Comparison of ENCODE assay signal across 1 cellular context in the genomic region with DNA sequence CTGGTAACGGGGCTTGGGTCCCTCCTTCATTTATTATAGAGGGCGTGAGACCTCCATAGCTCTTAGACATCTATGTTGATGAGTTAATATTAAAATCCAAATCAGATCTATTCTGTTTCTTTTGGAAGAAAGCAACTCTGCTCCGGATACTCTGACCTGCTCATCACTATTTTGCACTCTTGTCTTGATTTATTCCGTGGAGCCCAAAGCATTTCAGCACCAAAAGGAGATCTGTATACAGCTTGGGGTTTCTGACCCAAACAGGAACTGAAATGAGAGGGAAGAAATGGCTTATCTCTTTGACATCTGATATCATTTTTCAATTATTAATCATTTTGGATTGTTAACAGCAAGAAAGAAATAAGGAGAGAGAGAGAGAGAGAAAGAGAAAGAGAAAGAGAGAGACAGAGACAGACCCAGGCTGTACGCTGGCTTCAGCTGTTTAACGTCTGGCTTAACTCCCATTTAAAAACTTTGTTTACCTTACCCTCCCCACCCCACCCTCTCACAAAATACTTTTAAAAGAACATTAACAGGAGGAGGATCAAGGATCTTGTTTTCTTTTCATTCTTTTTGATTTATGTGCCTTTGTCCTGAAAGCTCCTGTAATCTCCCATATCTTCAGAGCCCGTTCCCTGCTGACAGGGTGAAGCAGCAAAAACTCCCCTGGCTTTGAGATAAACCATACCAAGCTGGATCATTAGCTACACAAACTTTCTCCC.
TF ChIP-seq lines count a peak whose summit lies in the region.

No MANE protein-coding gene starts in this region.

TF ChIP-seq in HEK293, 187 proteins besides CTCF, POLR2A, EP300 and RAD21 (continued from another document and continues in another):
- TF ChIP-seq, protein P1, sequence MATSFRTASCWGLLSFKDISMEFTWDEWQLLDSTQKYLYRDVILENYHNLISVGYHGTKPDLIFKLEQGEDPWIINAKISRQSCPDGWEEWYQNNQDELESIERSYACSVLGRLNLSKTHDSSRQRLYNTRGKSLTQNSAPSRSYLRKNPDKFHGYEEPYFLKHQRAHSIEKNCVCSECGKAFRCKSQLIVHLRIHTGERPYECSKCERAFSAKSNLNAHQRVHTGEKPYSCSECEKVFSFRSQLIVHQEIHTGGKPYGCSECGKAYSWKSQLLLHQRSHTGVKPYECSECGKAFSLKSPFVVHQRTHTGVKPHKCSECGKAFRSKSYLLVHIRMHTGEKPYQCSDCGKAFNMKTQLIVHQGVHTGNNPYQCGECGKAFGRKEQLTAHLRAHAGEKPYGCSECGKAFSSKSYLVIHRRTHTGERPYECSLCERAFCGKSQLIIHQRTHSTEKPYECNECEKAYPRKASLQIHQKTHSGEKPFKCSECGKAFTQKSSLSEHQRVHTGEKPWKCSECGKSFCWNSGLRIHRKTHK (tag by site-specific recombination; IDR thresholded peaks at IDR 0.05) = no peak
- TF ChIP-seq ZNF335 (tag by site-specific recombination; conservative IDR thresholded peaks at IDR 0.05) (no peak; the same call in 1 of the 2 replicates), HOXA7 (CRISPR knock-in tag; IDR thresholded peaks at IDR 0.05; ENCODE audit: borderline replicate concordance) (no peak), ZNF830 (tag by site-specific recombination; IDR thresholded peaks at IDR 0.05; ENCODE audit: low read depth) (no peak), SP2 (tag by site-specific recombination; IDR thresholded peaks at IDR 0.05) (no peak), ZXDB (tag by site-specific recombination; IDR thresholded peaks at IDR 0.05) (peak; percentile 82), SP7 (tag by site-specific recombination; IDR thresholded peaks at IDR 0.05) (peak; percentile 81), ZNF600 (tag by site-specific recombination; IDR thresholded peaks at IDR 0.05) (no peak), ZNF776 (tag by site-specific recombination; IDR thresholded peaks at IDR 0.05; ENCODE audit: borderline replicate concordance) (no peak), ZBTB17 (tag by site-specific recombination; IDR thresholded peaks at IDR 0.05) (no peak), RBAK (tag by site-specific recombination; IDR thresholded peaks at IDR 0.05) (no peak), ZNF76 (tag by site-specific recombination; IDR thresholded peaks at IDR 0.05; ENCODE audit: borderline replicate concordance, low read depth) (no peak), ZBTB20 (tag by site-specific recombination; IDR thresholded peaks at IDR 0.05) (no peak), ZNF777 (tag by site-specific recombination; IDR thresholded peaks at IDR 0.05; ENCODE audit: borderline replicate concordance) (no peak), ZFP69B (tag by site-specific recombination; IDR thresholded peaks at IDR 0.05) (no peak), ZNF157 (tag by site-specific recombination; IDR thresholded peaks at IDR 0.05) (no peak), ZNF747 (tag by site-specific recombination; IDR thresholded peaks at IDR 0.05) (no peak), ZNF354C (tag by site-specific recombination; IDR thresholded peaks at IDR 0.05; ENCODE audit: borderline replicate concordance, low read depth) (no peak), ZNF16 (tag by site-specific recombination; IDR thresholded peaks at IDR 0.05; ENCODE audit: low read depth) (no peak), ZNF19 (tag by site-specific recombination; IDR thresholded peaks at IDR 0.05; ENCODE audit: low read depth) (no peak), ZSCAN16 (tag by site-specific recombination; IDR thresholded peaks at IDR 0.05) (no peak), ZNF561 (tag by site-specific recombination; IDR thresholded peaks at IDR 0.05; ENCODE audit: borderline replicate concordance) (peak; percentile 64; the same call in 1 of the 2 replicates), KLF1 (tag by site-specific recombination; IDR thresholded peaks at IDR 0.05) (peak; percentile 99), ZNF658 (tag by site-specific recombination; IDR thresholded peaks at IDR 0.05) (no peak), ZNF248 (tag by site-specific recombination; IDR thresholded peaks at IDR 0.05) (no peak), ZNF302 (tag by site-specific recombination; IDR thresholded peaks at IDR 0.05; ENCODE audit: low read depth) (no peak), GLIS1 (tag by site-specific recombination; IDR thresholded peaks at IDR 0.05) (peak; percentile 81), ZNF221 (tag by site-specific recombination; IDR thresholded peaks at IDR 0.05; ENCODE audit: borderline replicate concordance) (no peak), ZBTB7A (tag by site-specific recombination; IDR thresholded peaks at IDR 0.05; ENCODE audit: low read depth) (no peak), IKZF3 (tag by site-specific recombination; IDR thresholded peaks at IDR 0.05) (peak; percentile 50; the same call in 1 of the 2 replicates), ZNF292 (tag by site-specific recombination; IDR thresholded peaks at IDR 0.05; ENCODE audit: borderline replicate concordance, low read depth) (no peak), ZNF155 (tag by site-specific recombination; IDR thresholded peaks at IDR 0.05) (no peak), ZNF391 (tag by site-specific recombination; IDR thresholded peaks at IDR 0.05; ENCODE audit: borderline replicate concordance, low read depth) (no peak), ZNF596 (tag by site-specific recombination; IDR thresholded peaks at IDR 0.05) (peak; percentile 92), GLIS2 (tag by site-specific recombination; IDR thresholded peaks at IDR 0.05) (no peak), ZIC2 (tag by site-specific recombination; IDR thresholded peaks at IDR 0.05) (0 out of 2 replicates have a peak, but pooled peaks have one; percentile 35), ZNF837 (tag by site-specific recombination; IDR thresholded peaks at IDR 0.05) (no peak), ZNF585B (tag by site-specific recombination; IDR thresholded peaks at IDR 0.05) (no peak), ZNF140 (tag by site-specific recombination; IDR thresholded peaks at IDR 0.05) (no peak)
- TF ChIP-seq, protein P2, sequence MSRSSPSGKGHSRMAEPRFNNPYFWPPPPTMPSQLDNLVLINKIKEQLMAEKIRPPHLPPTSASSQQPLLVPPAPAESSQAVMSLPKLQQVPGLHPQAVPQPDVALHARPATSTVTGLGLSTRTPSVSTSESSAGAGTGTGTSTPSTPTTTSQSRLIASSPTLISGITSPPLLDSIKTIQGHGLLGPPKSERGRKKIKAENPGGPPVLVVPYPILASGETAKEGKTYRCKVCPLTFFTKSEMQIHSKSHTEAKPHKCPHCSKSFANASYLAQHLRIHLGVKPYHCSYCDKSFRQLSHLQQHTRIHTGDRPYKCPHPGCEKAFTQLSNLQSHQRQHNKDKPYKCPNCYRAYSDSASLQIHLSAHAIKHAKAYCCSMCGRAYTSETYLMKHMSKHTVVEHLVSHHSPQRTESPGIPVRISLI (tag by site-specific recombination; IDR thresholded peaks at IDR 0.05) = no peak
- TF ChIP-seq, protein P3, sequence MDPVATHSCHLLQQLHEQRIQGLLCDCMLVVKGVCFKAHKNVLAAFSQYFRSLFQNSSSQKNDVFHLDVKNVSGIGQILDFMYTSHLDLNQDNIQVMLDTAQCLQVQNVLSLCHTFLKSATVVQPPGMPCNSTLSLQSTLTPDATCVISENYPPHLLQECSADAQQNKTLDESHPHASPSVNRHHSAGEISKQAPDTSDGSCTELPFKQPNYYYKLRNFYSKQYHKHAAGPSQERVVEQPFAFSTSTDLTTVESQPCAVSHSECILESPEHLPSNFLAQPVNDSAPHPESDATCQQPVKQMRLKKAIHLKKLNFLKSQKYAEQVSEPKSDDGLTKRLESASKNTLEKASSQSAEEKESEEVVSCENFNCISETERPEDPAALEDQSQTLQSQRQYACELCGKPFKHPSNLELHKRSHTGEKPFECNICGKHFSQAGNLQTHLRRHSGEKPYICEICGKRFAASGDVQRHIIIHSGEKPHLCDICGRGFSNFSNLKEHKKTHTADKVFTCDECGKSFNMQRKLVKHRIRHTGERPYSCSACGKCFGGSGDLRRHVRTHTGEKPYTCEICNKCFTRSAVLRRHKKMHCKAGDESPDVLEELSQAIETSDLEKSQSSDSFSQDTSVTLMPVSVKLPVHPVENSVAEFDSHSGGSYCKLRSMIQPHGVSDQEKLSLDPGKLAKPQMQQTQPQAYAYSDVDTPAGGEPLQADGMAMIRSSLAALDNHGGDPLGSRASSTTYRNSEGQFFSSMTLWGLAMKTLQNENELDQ (tag by site-specific recombination; IDR thresholded peaks at IDR 0.05; ENCODE audit: low read depth) = no peak
- TF ChIP-seq, protein P4, sequence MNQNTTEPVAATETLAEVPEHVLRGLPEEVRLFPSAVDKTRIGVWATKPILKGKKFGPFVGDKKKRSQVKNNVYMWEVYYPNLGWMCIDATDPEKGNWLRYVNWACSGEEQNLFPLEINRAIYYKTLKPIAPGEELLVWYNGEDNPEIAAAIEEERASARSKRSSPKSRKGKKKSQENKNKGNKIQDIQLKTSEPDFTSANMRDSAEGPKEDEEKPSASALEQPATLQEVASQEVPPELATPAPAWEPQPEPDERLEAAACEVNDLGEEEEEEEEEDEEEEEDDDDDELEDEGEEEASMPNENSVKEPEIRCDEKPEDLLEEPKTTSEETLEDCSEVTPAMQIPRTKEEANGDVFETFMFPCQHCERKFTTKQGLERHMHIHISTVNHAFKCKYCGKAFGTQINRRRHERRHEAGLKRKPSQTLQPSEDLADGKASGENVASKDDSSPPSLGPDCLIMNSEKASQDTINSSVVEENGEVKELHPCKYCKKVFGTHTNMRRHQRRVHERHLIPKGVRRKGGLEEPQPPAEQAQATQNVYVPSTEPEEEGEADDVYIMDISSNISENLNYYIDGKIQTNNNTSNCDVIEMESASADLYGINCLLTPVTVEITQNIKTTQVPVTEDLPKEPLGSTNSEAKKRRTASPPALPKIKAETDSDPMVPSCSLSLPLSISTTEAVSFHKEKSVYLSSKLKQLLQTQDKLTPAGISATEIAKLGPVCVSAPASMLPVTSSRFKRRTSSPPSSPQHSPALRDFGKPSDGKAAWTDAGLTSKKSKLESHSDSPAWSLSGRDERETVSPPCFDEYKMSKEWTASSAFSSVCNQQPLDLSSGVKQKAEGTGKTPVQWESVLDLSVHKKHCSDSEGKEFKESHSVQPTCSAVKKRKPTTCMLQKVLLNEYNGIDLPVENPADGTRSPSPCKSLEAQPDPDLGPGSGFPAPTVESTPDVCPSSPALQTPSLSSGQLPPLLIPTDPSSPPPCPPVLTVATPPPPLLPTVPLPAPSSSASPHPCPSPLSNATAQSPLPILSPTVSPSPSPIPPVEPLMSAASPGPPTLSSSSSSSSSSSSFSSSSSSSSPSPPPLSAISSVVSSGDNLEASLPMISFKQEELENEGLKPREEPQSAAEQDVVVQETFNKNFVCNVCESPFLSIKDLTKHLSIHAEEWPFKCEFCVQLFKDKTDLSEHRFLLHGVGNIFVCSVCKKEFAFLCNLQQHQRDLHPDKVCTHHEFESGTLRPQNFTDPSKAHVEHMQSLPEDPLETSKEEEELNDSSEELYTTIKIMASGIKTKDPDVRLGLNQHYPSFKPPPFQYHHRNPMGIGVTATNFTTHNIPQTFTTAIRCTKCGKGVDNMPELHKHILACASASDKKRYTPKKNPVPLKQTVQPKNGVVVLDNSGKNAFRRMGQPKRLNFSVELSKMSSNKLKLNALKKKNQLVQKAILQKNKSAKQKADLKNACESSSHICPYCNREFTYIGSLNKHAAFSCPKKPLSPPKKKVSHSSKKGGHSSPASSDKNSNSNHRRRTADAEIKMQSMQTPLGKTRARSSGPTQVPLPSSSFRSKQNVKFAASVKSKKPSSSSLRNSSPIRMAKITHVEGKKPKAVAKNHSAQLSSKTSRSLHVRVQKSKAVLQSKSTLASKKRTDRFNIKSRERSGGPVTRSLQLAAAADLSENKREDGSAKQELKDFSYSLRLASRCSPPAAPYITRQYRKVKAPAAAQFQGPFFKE (tag by site-specific recombination; IDR thresholded peaks at IDR 0.05; ENCODE audit: borderline replicate concordance) = no peak
- TF ChIP-seq, protein P5, sequence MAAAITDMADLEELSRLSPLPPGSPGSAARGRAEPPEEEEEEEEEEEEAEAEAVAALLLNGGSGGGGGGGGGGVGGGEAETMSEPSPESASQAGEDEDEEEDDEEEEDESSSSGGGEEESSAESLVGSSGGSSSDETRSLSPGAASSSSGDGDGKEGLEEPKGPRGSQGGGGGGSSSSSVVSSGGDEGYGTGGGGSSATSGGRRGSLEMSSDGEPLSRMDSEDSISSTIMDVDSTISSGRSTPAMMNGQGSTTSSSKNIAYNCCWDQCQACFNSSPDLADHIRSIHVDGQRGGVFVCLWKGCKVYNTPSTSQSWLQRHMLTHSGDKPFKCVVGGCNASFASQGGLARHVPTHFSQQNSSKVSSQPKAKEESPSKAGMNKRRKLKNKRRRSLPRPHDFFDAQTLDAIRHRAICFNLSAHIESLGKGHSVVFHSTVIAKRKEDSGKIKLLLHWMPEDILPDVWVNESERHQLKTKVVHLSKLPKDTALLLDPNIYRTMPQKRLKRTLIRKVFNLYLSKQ (tag by site-specific recombination; IDR thresholded peaks at IDR 0.05; ENCODE audit: borderline replicate concordance) = 0 out of 2 replicates have a peak, but pooled peaks have one; percentile 33
- TF ChIP-seq, protein P6, sequence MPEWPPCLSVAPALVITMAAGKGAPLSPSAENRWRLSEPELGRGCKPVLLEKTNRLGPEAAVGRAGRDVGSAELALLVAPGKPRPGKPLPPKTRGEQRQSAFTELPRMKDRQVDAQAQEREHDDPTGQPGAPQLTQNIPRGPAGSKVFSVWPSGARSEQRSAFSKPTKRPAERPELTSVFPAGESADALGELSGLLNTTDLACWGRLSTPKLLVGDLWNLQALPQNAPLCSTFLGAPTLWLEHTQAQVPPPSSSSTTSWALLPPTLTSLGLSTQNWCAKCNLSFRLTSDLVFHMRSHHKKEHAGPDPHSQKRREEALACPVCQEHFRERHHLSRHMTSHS (tag by site-specific recombination; IDR thresholded peaks at IDR 0.05) = no peak
- TF ChIP-seq, protein P7, sequence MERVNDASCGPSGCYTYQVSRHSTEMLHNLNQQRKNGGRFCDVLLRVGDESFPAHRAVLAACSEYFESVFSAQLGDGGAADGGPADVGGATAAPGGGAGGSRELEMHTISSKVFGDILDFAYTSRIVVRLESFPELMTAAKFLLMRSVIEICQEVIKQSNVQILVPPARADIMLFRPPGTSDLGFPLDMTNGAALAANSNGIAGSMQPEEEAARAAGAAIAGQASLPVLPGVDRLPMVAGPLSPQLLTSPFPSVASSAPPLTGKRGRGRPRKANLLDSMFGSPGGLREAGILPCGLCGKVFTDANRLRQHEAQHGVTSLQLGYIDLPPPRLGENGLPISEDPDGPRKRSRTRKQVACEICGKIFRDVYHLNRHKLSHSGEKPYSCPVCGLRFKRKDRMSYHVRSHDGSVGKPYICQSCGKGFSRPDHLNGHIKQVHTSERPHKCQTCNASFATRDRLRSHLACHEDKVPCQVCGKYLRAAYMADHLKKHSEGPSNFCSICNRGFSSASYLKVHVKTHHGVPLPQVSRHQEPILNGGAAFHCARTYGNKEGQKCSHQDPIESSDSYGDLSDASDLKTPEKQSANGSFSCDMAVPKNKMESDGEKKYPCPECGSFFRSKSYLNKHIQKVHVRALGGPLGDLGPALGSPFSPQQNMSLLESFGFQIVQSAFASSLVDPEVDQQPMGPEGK (tag by site-specific recombination; IDR thresholded peaks at IDR 0.05) = no peak
- TF ChIP-seq, protein P8, sequence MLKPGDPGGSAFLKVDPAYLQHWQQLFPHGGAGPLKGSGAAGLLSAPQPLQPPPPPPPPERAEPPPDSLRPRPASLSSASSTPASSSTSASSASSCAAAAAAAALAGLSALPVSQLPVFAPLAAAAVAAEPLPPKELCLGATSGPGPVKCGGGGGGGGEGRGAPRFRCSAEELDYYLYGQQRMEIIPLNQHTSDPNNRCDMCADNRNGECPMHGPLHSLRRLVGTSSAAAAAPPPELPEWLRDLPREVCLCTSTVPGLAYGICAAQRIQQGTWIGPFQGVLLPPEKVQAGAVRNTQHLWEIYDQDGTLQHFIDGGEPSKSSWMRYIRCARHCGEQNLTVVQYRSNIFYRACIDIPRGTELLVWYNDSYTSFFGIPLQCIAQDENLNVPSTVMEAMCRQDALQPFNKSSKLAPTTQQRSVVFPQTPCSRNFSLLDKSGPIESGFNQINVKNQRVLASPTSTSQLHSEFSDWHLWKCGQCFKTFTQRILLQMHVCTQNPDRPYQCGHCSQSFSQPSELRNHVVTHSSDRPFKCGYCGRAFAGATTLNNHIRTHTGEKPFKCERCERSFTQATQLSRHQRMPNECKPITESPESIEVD (tag by site-specific recombination; IDR thresholded peaks at IDR 0.05) = peak; percentile 98
